Comparison of ENCODE assay signal across 8 cellular contexts in the genomic region with DNA sequence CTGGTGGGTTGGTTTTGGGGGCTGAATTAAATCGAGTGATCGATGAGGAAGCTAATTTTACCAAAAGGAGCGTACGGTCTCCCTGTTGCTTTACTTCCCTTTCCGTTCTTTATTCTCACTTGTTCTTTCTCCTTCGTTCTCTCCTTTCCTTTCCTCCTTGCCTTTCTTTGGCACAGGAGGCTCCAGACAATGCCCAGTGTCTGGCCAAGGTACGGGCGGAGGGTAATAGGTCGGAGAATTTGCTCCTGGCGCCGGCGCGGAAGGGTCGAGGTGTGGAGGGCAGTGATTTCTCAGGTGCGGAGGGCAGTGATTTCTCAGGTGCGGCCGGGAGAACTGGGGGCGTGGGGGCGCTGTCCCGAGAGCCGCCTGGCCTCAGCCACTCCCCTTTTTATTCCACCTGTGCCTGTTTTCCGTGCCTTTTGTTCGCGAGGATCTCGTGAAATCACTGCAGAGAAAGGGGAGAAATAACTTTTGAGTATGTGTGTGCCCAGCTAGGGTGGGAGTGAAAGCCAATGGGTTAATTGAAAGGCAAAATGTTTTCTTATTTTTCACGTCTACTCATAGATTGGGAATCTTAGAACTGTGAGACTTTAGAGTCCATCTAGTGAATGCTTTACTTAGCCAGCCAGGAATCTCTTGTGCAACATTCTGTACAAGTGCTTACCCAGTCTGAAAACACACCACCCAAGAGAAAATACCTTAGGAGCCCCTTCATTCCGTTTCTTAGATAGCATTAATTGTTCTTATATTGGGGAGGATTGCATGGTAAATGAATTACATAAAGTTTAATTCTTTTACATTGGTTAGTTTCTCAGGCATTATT. TPM values are rescaled to one million over a fixed set of nuclear protein-coding genes. Genes with fewer than 3 reads are reported as not detected.
DNase-seq lines count a peak whose midpoint lies in the region; ATAC-seq, FAIRE-seq and TF ChIP-seq lines count a peak whose summit lies in the region.

No MANE protein-coding gene starts in this region.

- H3K9me3 Mint-ChIP-seq in T-helper 1 cell treated with Interleukin-12 subunit alpha and Interleukin-12 subunit beta and Interleukin-4 antibody, amounts not matched to agents 30 μg/mL and 1 μg/mL, for 36 hours = no peaks in the 10 kb centered on the region

- peak overlapping the region; percentile 96 to 98 for H3K27ac ChIP-seq in small intestine (ENCODE audit: low read depth in 1 of 2, low read length in 1 of 2)

- H3K4me1 ChIP-seq in small intestine (ENCODE audit: control insufficient read depth in 2 of 2, insufficient read depth in 1 of 2, low read depth in 1 of 2, low read length in 1 of 2) = peaks cover 0 to 2% of the 10 kb centered on the region in 2 donors

- FAIRE-seq in small intestine (lab: Jason Lieb, UNC) = no peak

- H3K4me3 ChIP-seq in astrocyte of the cerebellum (ENCODE audit: low read depth, low read length) (peak overlapping the region; percentile 98), small intestine (ENCODE audit: low read depth in 1 of 2, low read length in 2 of 2) (peak overlapping the region; percentile 89 to 91)

- no peaks in the 10 kb centered on the region for H3K27me3 ChIP-seq in small intestine (ENCODE audit: control insufficient read depth in 2 of 2, insufficient read depth in 2 of 2, low read length in 2 of 2)

- H3K36me3 Mint-ChIP-seq in T-helper 1 cell treated with Interleukin-12 subunit alpha and Interleukin-12 subunit beta and Interleukin-4 antibody, amounts not matched to agents 30 μg/mL and 1 μg/mL, for 36 hours (ENCODE audit: low read depth) = peaks cover 3% of the 10 kb centered on the region

- ATAC-seq in GM21576 (IDR thresholded peaks at IDR 0.05; ENCODE audit: unreplicated experiment) = no peak

- H3K9me3 ChIP-seq in small intestine (ENCODE audit: control insufficient read depth, low read depth) = no peaks in the 10 kb centered on the region

- H3K27me3 Mint-ChIP-seq in T-helper 1 cell treated with Interleukin-12 subunit alpha and Interleukin-12 subunit beta and Interleukin-4 antibody, amounts not matched to agents 30 μg/mL and 1 μg/mL, for 36 hours (ENCODE audit: low read depth) = peaks cover 69% of the 10 kb centered on the region

- no peaks in the 10 kb centered on the region for H3K36me3 ChIP-seq in small intestine (ENCODE audit: control insufficient read depth in 2 of 2, insufficient read depth in 2 of 2, low read length in 2 of 2)

- H3K4me3 Mint-ChIP-seq in T-helper 1 cell treated with Interleukin-12 subunit alpha and Interleukin-12 subunit beta and Interleukin-4 antibody, amounts not matched to agents 30 μg/mL and 1 μg/mL, for 36 hours = peak overlapping the region; percentile 89

- peaks cover 15% of the 10 kb centered on the region for H3K4me1 Mint-ChIP-seq in T-helper 1 cell treated with Interleukin-12 subunit alpha and Interleukin-12 subunit beta and Interleukin-4 antibody, amounts not matched to agents 30 μg/mL and 1 μg/mL, for 36 hours (ENCODE audit: low read depth)

- peak; percentile 25 for TF ChIP-seq CTCF in astrocyte of the cerebellum (IDR thresholded peaks at IDR 0.05; ENCODE audit: low read depth, low read length, missing control alignments)

- 2 to 3% (median 2%) methylated on average over 27 of the region's 27 CpGs for WGBS in small intestine, 3 donors

- in situ Hi-C loops in astrocyte of the cerebellum (cut with HindIII; ENCODE audit: low sequenced_read_pairs) = no loop called here

- H3K27ac Mint-ChIP-seq in T-helper 1 cell treated with Interleukin-12 subunit alpha and Interleukin-12 subunit beta and Interleukin-4 antibody, amounts not matched to agents 30 μg/mL and 1 μg/mL, for 36 hours = no peak overlapping the region

- DNase-seq in T-helper 1 cell (no peak), NCI-H1417 (lab: John Stamatoyannopoulos, UW) (peak; percentile 42 to 88 (median 78)), astrocyte of the cerebellum (ENCODE audit: low read depth) (no peak), iPS-NIHi7 (ENCODE audit: extremely low spot score) (peak; percentile 71), small intestine (peak; percentile 80), hippocampal formation (lab: John Stamatoyannopoulos, UW) (no peak)

RNA-seq across cellular contexts. Expression of a gene that starts 1.3 kb away (rescaled TPM):
- 10 to 100 TPM; 19.7 to 44.7 (median 25.1) TPM for polyA plus RNA-seq in small intestine

Comparison
In these comparisons a context has a peak if more than half of its experiments do, and no peak if none do; other contexts are left out.
1. DNase-seq: peak in NCI-H1417 (3 of 3), iPS-NIHi7 (single experiment) and small intestine (single experiment); none in T-helper 1 cell (0 of 5), astrocyte of the cerebellum (single experiment) and hippocampal formation (0 of 2).